8 cellular contexts compared by ENCODE assay signal in the genomic region with DNA sequence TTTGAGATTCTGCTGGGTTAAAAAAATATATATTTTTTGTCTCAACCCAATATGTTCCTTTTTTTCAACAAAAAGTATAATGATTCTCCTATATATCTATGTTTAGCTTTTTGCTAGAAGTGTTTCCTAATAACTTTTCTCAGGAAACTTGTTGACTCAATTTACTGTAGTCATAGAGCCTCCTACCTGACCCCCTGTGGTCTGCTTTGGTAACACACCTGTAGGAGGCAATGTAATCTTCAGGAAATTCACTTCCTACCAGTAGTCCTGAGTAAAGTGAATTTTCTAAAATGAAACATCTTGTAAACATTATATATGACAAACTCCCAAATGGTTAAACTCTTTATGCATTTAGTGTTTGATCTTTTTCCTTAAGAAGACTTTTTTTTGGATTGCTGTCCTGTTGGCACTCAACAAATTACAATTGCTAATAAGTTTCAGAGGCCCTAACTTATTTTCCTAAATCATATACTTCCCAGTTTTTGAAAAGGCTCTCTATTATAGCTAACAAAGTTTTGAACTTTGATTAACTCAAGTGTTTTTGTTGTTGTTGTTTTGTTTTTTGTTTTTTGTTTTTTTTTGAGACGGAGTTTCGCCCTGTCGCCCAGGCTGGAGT.
DNase-seq lines count a peak whose midpoint lies in the region; ATAC-seq and TF ChIP-seq lines count a peak whose summit lies in the region.

No MANE protein-coding gene starts in this region.

- TF ChIP-seq EP300 in transverse colon (IDR thresholded peaks at IDR 0.05; ENCODE audit: low read depth) = no peak

- H3K4me3 ChIP-seq in HFF-Myc (replicated peaks; ENCODE audit: low read depth, low read length) = no peak overlapping the region
- H3K4me3 ChIP-seq in fibroblast of villous mesenchyme (ENCODE audit: low read depth, low read length) = no peak overlapping the region
- H3K4me3 ChIP-seq in transverse colon = no peak overlapping the region

- DNase-seq in COLO829 (ENCODE audit: low spot score) = peak; percentile 13
- no peak for DNase-seq in HFF-Myc (ENCODE audit: extremely low read depth, low read depth)
- DNase-seq in fibroblast of villous mesenchyme (ENCODE audit: low read depth) = no peak
- peak; percentile 13 for DNase-seq in transverse colon
- no peak for DNase-seq in mesenteric fat pad (ENCODE audit: low spot score)
- no peak for DNase-seq in mucosa of gallbladder (ENCODE audit: low spot score)

- 92 to 98% methylated on average over 3 of the region's 3 CpGs for WGBS in transverse colon (ENCODE audit: low coverage in 1 of 2), 2 donors

- no peak for TF ChIP-seq POLR2A in transverse colon (IDR thresholded peaks at IDR 0.05)

- no peaks in the 10 kb centered on the region for H3K9me3 ChIP-seq in transverse colon

- in situ Hi-C loops in transverse colon (cut with MboI; ENCODE audit: low pct_ligation_motif_present in 1 of 4, low pct_unique_long_range_greater_than_20kb in 1 of 4, low sequenced_read_pairs in 3 of 4) = no loop called here

- H3K36me3 ChIP-seq in transverse colon = no peaks in the 10 kb centered on the region

- H3K27ac ChIP-seq in transverse colon = no peak overlapping the region

- H3K27me3 ChIP-seq in transverse colon = no peaks in the 10 kb centered on the region

- intact Hi-C loops in transverse colon (cut with DNase I; ENCODE audit: low total_unique reads) = no loop called here

- H3K4me1 ChIP-seq in transverse colon = peaks cover 0 to 6% (median 0%) of the 10 kb centered on the region in 4 donors

- TF ChIP-seq CTCF in HFF-Myc (IDR thresholded peaks at IDR 0.05; ENCODE audit: low read depth, low read length, missing control alignments) (peak; percentile 39), fibroblast of villous mesenchyme (IDR thresholded peaks at IDR 0.05; ENCODE audit: insufficient read depth, low read depth, low read length) (peak; percentile 56), transverse colon (IDR thresholded peaks at IDR 0.05) (peak; percentile 39 to 57 (median 47))

- ATAC-seq in SK-N-SH treated with all-trans-retinoic acid at 6 μM for 48 hours (peak; percentile 68), HG03135 (IDR thresholded peaks at IDR 0.05; ENCODE audit: unreplicated experiment) (no peak)

TF ChIP-seq in SK-N-SH treated with all-trans-retinoic acid at 6 μM for 48 hours, 23 proteins besides CTCF, POLR2A, EP300 and RAD21:
- TF ChIP-seq, protein P1, sequence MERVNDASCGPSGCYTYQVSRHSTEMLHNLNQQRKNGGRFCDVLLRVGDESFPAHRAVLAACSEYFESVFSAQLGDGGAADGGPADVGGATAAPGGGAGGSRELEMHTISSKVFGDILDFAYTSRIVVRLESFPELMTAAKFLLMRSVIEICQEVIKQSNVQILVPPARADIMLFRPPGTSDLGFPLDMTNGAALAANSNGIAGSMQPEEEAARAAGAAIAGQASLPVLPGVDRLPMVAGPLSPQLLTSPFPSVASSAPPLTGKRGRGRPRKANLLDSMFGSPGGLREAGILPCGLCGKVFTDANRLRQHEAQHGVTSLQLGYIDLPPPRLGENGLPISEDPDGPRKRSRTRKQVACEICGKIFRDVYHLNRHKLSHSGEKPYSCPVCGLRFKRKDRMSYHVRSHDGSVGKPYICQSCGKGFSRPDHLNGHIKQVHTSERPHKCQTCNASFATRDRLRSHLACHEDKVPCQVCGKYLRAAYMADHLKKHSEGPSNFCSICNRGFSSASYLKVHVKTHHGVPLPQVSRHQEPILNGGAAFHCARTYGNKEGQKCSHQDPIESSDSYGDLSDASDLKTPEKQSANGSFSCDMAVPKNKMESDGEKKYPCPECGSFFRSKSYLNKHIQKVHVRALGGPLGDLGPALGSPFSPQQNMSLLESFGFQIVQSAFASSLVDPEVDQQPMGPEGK (CRISPR knock-in tag; IDR thresholded peaks at IDR 0.05; ENCODE audit: borderline replicate concordance) = no peak
- TF ChIP-seq ZNF8 (CRISPR knock-in tag; IDR thresholded peaks at IDR 0.05) (no peak), GLIS3 (CRISPR knock-in tag; IDR thresholded peaks at IDR 0.05) (no peak), ZFP30 (CRISPR knock-in tag; IDR thresholded peaks at IDR 0.05) (no peak), PPARA (CRISPR knock-in tag; IDR thresholded peaks at IDR 0.05; ENCODE audit: borderline replicate concordance) (no peak), TCF4 (CRISPR knock-in tag; IDR thresholded peaks at IDR 0.05; ENCODE audit: borderline replicate concordance) (no peak), ARNTL (CRISPR knock-in tag; IDR thresholded peaks at IDR 0.05; ENCODE audit: borderline replicate concordance, low read depth) (no peak), ZFP3 (CRISPR knock-in tag; IDR thresholded peaks at IDR 0.05) (no peak), TOX (CRISPR knock-in tag; IDR thresholded peaks at IDR 0.05; ENCODE audit: borderline replicate concordance) (no peak), ISL1 (CRISPR knock-in tag; IDR thresholded peaks at IDR 0.05) (no peak), OSR1 (CRISPR knock-in tag; IDR thresholded peaks at IDR 0.05) (no peak), SNAI2 (CRISPR knock-in tag; IDR thresholded peaks at IDR 0.05) (no peak), RARB (CRISPR knock-in tag; IDR thresholded peaks at IDR 0.05) (no peak)
- TF ChIP-seq, protein P2, sequence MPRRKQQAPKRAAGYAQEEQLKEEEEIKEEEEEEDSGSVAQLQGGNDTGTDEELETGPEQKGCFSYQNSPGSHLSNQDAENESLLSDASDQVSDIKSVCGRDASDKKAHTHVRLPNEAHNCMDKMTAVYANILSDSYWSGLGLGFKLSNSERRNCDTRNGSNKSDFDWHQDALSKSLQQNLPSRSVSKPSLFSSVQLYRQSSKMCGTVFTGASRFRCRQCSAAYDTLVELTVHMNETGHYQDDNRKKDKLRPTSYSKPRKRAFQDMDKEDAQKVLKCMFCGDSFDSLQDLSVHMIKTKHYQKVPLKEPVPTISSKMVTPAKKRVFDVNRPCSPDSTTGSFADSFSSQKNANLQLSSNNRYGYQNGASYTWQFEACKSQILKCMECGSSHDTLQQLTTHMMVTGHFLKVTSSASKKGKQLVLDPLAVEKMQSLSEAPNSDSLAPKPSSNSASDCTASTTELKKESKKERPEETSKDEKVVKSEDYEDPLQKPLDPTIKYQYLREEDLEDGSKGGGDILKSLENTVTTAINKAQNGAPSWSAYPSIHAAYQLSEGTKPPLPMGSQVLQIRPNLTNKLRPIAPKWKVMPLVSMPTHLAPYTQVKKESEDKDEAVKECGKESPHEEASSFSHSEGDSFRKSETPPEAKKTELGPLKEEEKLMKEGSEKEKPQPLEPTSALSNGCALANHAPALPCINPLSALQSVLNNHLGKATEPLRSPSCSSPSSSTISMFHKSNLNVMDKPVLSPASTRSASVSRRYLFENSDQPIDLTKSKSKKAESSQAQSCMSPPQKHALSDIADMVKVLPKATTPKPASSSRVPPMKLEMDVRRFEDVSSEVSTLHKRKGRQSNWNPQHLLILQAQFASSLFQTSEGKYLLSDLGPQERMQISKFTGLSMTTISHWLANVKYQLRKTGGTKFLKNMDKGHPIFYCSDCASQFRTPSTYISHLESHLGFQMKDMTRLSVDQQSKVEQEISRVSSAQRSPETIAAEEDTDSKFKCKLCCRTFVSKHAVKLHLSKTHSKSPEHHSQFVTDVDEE (CRISPR knock-in tag; IDR thresholded peaks at IDR 0.05) = no peak
- TF ChIP-seq, protein P3, sequence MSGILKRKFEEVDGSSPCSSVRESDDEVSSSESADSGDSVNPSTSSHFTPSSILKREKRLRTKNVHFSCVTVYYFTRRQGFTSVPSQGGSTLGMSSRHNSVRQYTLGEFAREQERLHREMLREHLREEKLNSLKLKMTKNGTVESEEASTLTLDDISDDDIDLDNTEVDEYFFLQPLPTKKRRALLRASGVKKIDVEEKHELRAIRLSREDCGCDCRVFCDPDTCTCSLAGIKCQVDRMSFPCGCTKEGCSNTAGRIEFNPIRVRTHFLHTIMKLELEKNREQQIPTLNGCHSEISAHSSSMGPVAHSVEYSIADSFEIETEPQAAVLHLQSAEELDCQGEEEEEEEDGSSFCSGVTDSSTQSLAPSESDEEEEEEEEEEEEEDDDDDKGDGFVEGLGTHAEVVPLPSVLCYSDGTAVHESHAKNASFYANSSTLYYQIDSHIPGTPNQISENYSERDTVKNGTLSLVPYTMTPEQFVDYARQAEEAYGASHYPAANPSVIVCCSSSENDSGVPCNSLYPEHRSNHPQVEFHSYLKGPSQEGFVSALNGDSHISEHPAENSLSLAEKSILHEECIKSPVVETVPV (CRISPR knock-in tag; IDR thresholded peaks at IDR 0.05) = no peak

Comparison
In these comparisons a context has a peak if more than half of its experiments do, and no peak if none do; other contexts are left out.
1. DNase-seq: peak in COLO829 (single experiment) and transverse colon (single experiment); none in HFF-Myc (single experiment), fibroblast of villous mesenchyme (single experiment), mesenteric fat pad (single experiment) and mucosa of gallbladder (single experiment).
2. Peak in every context shown above with its lines, with median percentiles within 50 percentile points of each other: CTCF ChIP-seq.